1 cellular context compared by ENCODE assay signal in genomic region chr3:139096670-139097069, GRCh38.
TF ChIP-seq lines count a peak whose summit lies in the region.

No MANE protein-coding gene starts in this region.

TF ChIP-seq in IMR-90, 13 proteins besides CTCF, POLR2A, EP300 and RAD21 (continued from another document):
- TF ChIP-seq FOS (IDR thresholded peaks at IDR 0.05; ENCODE audit: low read depth, low read length), result no peak
